Comparison of ENCODE assay signal across 1 cellular context in the genomic region with DNA sequence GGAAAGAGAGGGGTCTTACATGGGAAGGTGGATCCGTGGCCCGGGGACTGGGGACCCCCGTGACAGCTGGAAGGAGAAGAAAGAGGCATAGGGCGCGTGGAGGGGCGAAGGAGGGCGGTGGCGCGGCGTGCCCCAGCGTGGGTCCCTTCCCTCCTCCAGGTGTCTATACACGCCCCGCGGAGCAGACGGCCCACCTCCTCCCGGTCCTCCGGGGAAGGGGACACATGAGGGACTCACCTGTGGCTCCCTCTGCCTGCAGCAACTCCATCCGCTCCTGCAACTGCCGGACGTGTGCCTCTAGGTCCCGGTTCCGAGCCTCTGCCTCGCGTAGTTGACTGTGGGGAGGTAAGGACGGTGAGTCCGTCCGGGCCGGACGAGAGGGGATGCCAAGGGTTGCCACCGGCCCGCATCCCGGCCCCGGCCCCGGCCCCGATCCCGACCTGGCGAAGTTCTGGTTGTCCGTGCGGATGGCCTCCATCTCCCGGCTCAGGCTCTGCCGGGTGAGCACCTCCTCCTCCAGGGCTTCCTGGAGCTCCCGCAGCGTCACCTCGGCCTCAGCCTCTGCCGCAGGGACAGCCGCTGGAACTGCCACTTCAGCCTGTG.
TF ChIP-seq lines count a peak whose summit lies in the region.

No MANE protein-coding gene starts in this region.

TF ChIP-seq in HepG2, 621 proteins besides CTCF, POLR2A, EP300 and RAD21:
- TF ChIP-seq TP53 (CRISPR knock-in tag; conservative IDR thresholded peaks at IDR 0.05) = no peak
- no peak for TF ChIP-seq CBX1 (IDR thresholded peaks at IDR 0.05; ENCODE audit: low read depth)
- TF ChIP-seq ZNF792 (CRISPR knock-in tag; IDR thresholded peaks at IDR 0.05) = no peak
- TF ChIP-seq, protein P1, sequence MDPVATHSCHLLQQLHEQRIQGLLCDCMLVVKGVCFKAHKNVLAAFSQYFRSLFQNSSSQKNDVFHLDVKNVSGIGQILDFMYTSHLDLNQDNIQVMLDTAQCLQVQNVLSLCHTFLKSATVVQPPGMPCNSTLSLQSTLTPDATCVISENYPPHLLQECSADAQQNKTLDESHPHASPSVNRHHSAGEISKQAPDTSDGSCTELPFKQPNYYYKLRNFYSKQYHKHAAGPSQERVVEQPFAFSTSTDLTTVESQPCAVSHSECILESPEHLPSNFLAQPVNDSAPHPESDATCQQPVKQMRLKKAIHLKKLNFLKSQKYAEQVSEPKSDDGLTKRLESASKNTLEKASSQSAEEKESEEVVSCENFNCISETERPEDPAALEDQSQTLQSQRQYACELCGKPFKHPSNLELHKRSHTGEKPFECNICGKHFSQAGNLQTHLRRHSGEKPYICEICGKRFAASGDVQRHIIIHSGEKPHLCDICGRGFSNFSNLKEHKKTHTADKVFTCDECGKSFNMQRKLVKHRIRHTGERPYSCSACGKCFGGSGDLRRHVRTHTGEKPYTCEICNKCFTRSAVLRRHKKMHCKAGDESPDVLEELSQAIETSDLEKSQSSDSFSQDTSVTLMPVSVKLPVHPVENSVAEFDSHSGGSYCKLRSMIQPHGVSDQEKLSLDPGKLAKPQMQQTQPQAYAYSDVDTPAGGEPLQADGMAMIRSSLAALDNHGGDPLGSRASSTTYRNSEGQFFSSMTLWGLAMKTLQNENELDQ (CRISPR knock-in tag; IDR thresholded peaks at IDR 0.05; ENCODE audit: borderline replicate concordance) = no peak
- TF ChIP-seq MATR3 (CRISPR knock-in tag; IDR thresholded peaks at IDR 0.05) = no peak
- TF ChIP-seq, protein P2, sequence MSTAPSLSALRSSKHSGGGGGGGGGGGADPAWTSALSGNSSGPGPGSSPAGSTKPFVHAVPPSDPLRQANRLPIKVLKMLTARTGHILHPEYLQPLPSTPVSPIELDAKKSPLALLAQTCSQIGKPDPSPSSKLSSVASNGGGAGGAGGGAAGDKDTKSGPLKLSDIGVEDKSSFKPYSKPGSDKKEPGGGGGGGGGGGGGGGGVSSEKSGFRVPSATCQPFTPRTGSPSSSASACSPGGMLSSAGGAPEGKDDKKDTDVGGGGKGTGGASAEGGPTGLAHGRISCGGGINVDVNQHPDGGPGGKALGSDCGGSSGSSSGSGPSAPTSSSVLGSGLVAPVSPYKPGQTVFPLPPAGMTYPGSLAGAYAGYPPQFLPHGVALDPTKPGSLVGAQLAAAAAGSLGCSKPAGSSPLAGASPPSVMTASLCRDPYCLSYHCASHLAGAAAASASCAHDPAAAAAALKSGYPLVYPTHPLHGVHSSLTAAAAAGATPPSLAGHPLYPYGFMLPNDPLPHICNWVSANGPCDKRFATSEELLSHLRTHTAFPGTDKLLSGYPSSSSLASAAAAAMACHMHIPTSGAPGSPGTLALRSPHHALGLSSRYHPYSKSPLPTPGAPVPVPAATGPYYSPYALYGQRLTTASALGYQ (CRISPR knock-in tag; IDR thresholded peaks at IDR 0.05) = no peak
- TF ChIP-seq ZNF101 (CRISPR knock-in tag; IDR thresholded peaks at IDR 0.05; ENCODE audit: borderline replicate concordance, low read depth) = no peak
- no peak for TF ChIP-seq MXI1 (IDR thresholded peaks at IDR 0.05; ENCODE audit: borderline replicate concordance, low read depth, low read length)
- TF ChIP-seq, protein P3, sequence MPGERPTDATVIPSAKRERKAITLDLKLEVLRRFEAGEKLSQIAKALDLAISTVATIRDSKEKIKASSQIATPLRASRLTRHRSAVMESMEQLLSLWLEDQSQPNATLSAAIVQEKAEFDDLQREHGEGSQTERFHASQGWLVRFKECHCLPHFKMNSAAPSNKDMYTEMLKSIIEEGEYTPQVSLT (CRISPR knock-in tag; IDR thresholded peaks at IDR 0.05; ENCODE audit: borderline replicate concordance, low read depth) = no peak
TF ChIP-seq in HepG2: peak in this region for 0.
